Comparison of ENCODE assay signal across 8 cellular contexts in the genomic region with DNA sequence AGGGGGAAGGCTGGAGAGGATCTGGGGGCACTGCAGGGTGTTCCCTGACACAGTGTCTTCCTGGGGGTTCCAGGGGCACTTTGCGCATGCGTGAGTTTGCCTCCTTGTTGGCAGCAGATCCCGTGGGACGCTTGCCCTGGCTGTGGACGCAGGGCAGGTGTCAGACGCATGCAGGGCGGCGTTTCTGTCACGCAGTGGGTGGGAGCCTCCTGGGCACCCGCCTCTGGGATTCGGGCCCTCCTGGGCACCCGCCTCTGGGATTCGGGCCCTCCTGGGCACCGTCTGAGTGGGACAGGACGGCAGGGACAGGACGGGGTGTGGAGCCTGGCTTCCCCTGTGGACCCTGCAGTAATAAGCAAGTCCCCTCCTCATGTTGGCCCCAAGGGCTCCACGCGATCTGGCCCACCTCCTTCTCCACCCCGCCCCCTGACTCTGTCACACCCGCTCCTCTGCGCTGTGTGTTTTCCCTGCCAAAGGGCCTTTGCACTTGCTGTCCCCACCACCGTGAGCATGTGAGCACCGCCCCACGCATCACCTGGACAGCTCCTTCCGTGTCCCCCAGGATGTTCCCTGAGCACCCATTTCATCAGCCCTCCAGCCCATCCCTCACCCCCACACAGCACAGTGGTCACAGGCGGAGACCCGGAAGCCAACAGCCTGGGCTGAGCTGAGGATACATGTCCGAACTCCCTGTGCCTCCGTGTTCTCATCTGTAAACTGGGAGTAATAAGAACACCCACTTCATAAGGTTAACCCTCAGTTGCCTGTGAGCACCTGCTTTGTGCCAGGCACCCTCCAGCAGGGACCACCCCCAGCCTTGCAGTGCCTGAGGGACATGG. TPM values are rescaled to one million over a fixed set of nuclear protein-coding genes. Genes with fewer than 3 reads are reported as not detected.
DNase-seq lines count a peak whose midpoint lies in the region; ATAC-seq, FAIRE-seq and TF ChIP-seq lines count a peak whose summit lies in the region.

No MANE protein-coding gene starts in this region.

- H3K9ac ChIP-seq in H9 (ENCODE audit: extremely low read depth, insufficient read length, low read length) (no peak overlapping the region), astrocyte (ENCODE audit: low read length) (no peak overlapping the region), HepG2 (ENCODE audit: insufficient read depth, low read depth, low read length) (no peak overlapping the region)

- no peak overlapping the region for H2AK5ac ChIP-seq in H9 (ENCODE audit: insufficient read length, low read length)

- H3K27ac ChIP-seq in ACC112 (ENCODE audit: low read depth, low read length): 0 out of 2 replicates have a peak overlapping the region, but pooled peaks have one; percentile 23
- no peak overlapping the region for H3K27ac ChIP-seq in H9 (ENCODE audit: insufficient read length, low read depth, low read length)
- H3K27ac ChIP-seq in astrocyte (ENCODE audit: low read depth, low read length): no peak overlapping the region
- no peak overlapping the region for H3K27ac ChIP-seq in HepG2 (ENCODE audit: extremely low read length, insufficient read depth, low read length)

- no peaks in the 10 kb centered on the region for H3K79me1 ChIP-seq in H9 (ENCODE audit: insufficient read depth, low read depth, low read length, poor library complexity, severe bottlenecking)

- H3K4me3 ChIP-seq in ACC112 (ENCODE audit: low read depth, low read length) (peak overlapping the region; percentile 72), astrocyte (ENCODE audit: insufficient read depth, low read depth, low read length) (no peak overlapping the region), HepG2 (replicated peaks in 1 of 3; ENCODE audit: insufficient read depth in 1 of 3, low read depth in 2 of 3, low read length in 3 of 3) (0 out of 6 replicates have a peak overlapping the region, but pooled peaks of 1 of the 3 experiments have one; percentile 16)

- no TSS peak for BruUV-seq in HepG2 (replicated peaks; lab: Mats Ljungman, UMichigan)

- H4K20me1 ChIP-seq in H9 (ENCODE audit: control insufficient read depth, insufficient read depth, insufficient read length): peaks cover 3% of the 10 kb centered on the region
- H4K20me1 ChIP-seq in astrocyte (ENCODE audit: insufficient read depth, low read length): peaks cover 31% of the 10 kb centered on the region
- H4K20me1 ChIP-seq in HepG2 (ENCODE audit: insufficient read depth, low read length): no peaks in the 10 kb centered on the region

- H3K9me3 Mint-ChIP-seq in H9 (no peaks in the 10 kb centered on the region), astrocyte (ENCODE audit: unreplicated experiment) (no peaks in the 10 kb centered on the region)

- no peak overlapping the region for H2BK5ac ChIP-seq in H9 (ENCODE audit: insufficient read length, low read length)

- H3K56ac ChIP-seq in H9 (ENCODE audit: insufficient read length, low read depth, low read length): no peak overlapping the region

- no CpG with 5 or more reads among the region's 29 CpGs for WGBS in H9 (ENCODE audit: extremely low coverage, insufficient read length, low lambda C conversion rate)
- 46% methylated on average over 13 of the region's 29 CpGs for WGBS in HepG2 (ENCODE audit: low lambda C conversion rate)

- no peak overlapping the region for H3K4ac ChIP-seq in H9 (ENCODE audit: low read depth, low read length)

- no peak for ATAC-seq in HepG2
- no peak for ATAC-seq in GM18505 (IDR thresholded peaks at IDR 0.05; ENCODE audit: unreplicated experiment)
- no peak for ATAC-seq in GM21423 (IDR thresholded peaks at IDR 0.05; ENCODE audit: unreplicated experiment)
- no peak for ATAC-seq in HG03139 (IDR thresholded peaks at IDR 0.05; ENCODE audit: unreplicated experiment)
- ATAC-seq in GM21529 (IDR thresholded peaks at IDR 0.05; ENCODE audit: unreplicated experiment): no peak

- H4K91ac ChIP-seq in H9 (ENCODE audit: insufficient read length, low read depth, low read length): no peak overlapping the region

- TF ChIP-seq RAD21 in HepG2 (CRISPR knock-in tag; IDR thresholded peaks at IDR 0.05): no peak

- H3K36me3 ChIP-seq in ACC112 (ENCODE audit: insufficient read depth, low read length) (no peaks in the 10 kb centered on the region), astrocyte (ENCODE audit: insufficient read depth, low read length) (no peaks in the 10 kb centered on the region), HepG2 (replicated peaks in 1 of 2; ENCODE audit: control insufficient read depth in 1 of 2, insufficient read depth in 2 of 2, low read length in 2 of 2) (no peaks in the 10 kb centered on the region)

- TF ChIP-seq POLR2A in HepG2 (IDR thresholded peaks at IDR 0.05; ENCODE audit: insufficient read depth in 1 of 2, low read depth in 2 of 2, low read length in 2 of 2): no peak
- no peak for TF ChIP-seq POLR2A in GM18505 (IDR thresholded peaks at IDR 0.05; ENCODE audit: borderline replicate concordance, extremely low read depth, insufficient read depth, insufficient read length)

- H4K5ac ChIP-seq in H9 (ENCODE audit: insufficient read length, low read depth, low read length): no peak overlapping the region

- DNase-seq in H9 (no peak), astrocyte (ENCODE audit: low read depth) (no peak), HepG2 (ENCODE audit: low spot score) (no peak)

- peaks cover 21% of the 10 kb centered on the region for H3K23me2 ChIP-seq in H9 (ENCODE audit: insufficient read length, low read depth, low read length, poor library complexity, severe bottlenecking)

- H3K4me1 ChIP-seq in ACC112 (ENCODE audit: control insufficient read depth, insufficient read depth, low read length, unreplicated experiment): peaks cover 7% of the 10 kb centered on the region
- no peaks in the 10 kb centered on the region for H3K4me1 ChIP-seq in H9 (ENCODE audit: insufficient read depth, low read length)
- peaks cover 23% of the 10 kb centered on the region for H3K4me1 ChIP-seq in astrocyte (ENCODE audit: insufficient read depth, low read length)
- H3K4me1 ChIP-seq in HepG2 (ENCODE audit: insufficient read depth, low read length): peaks cover 52% of the 10 kb centered on the region

- H3T11ph ChIP-seq in H9 (ENCODE audit: low read length): no peak overlapping the region

- H3K27me3 ChIP-seq in ACC112 (ENCODE audit: insufficient read depth, low read length): 0 out of 2 replicates have a peak, but pooled peaks cover 5% of the 10 kb centered on the region
- no peaks in the 10 kb centered on the region; the same call in 1 of the 2 replicates for H3K27me3 ChIP-seq in H9 (ENCODE audit: insufficient read depth, low read length)
- no peaks in the 10 kb centered on the region for H3K27me3 ChIP-seq in astrocyte (ENCODE audit: insufficient read depth, low read length)
- H3K27me3 ChIP-seq in HepG2 (ENCODE audit: control insufficient read depth in 1 of 2, insufficient read depth in 2 of 2, low read length in 2 of 2): peaks cover 5 to 39% of the 10 kb centered on the region in 2 experiments; a peak in 4 of 5 replicates

- H3K36me3 Mint-ChIP-seq in H9 (ENCODE audit: insufficient read depth in 1 of 3, low read depth in 3 of 3) (peaks cover 0 to 2% (median 0%) of the 10 kb centered on the region in 3 experiments; a peak in 1 of 7 replicates), astrocyte (ENCODE audit: low read depth, unreplicated experiment) (no peaks in the 10 kb centered on the region)

- no peak overlapping the region for H2BK15ac ChIP-seq in H9 (ENCODE audit: low read depth, low read length)

- H3K79me2 ChIP-seq in ACC112 (ENCODE audit: control insufficient read depth, insufficient read depth, low read length, unreplicated experiment) (no peaks in the 10 kb centered on the region), H9 (ENCODE audit: insufficient read depth, low read length) (no peaks in the 10 kb centered on the region; the same call in 1 of the 2 replicates), astrocyte (ENCODE audit: insufficient read depth, low read length) (no peaks in the 10 kb centered on the region), HepG2 (ENCODE audit: insufficient read depth, low read length) (no peaks in the 10 kb centered on the region)

- FAIRE-seq in astrocyte (lab: Jason Lieb, UNC) (no peak), HepG2 (lab: Jason Lieb, UNC) (no peak)

- in situ Hi-C loops in HepG2 (cut with HindIII; ENCODE audit: extremely low pct_ligation_motif_present, low pct_unique_long_range_greater_than_20kb): loop anchor here (10.0 to 25.0 kb wide), 2 partner anchors 218 to 720 kb away; no protein-coding TSS in a partner anchor

- H3K4me2 ChIP-seq in H9 (ENCODE audit: insufficient read depth, insufficient read length, low read length) (no peak overlapping the region), astrocyte (ENCODE audit: low read length) (peak overlapping the region; percentile 48), HepG2 (ENCODE audit: low read depth, low read length) (no peak overlapping the region)

- H2AFZ ChIP-seq in ACC112 (ENCODE audit: low read length, unreplicated experiment): no peak overlapping the region
- H2AFZ ChIP-seq in H9 (ENCODE audit: low read length): no peak overlapping the region
- no peak overlapping the region for H2AFZ ChIP-seq in astrocyte (ENCODE audit: low read depth, low read length)
- no peak overlapping the region for H2AFZ ChIP-seq in HepG2 (ENCODE audit: low read length)

- CTCF ChIA-PET in HepG2 (lab: Yijun Ruan, JAX; ENCODE audit: low intra/inter-chr PET ratio, low total read pairs): no interaction called here

- no peak overlapping the region for H3K23ac ChIP-seq in H9 (ENCODE audit: insufficient read length, low read depth, low read length)

- intact Hi-C loops in HepG2 (cut with micrococcal nuclease; ENCODE audit: unreplicated experiment): loop anchor here (10.0 kb wide), 4 partner anchors 62 to 728 kb away; a partner anchor contains a TSS

- no peak overlapping the region for H2BK120ac ChIP-seq in H9 (ENCODE audit: low read depth, low read length, poor library complexity, severe bottlenecking)

- H4K8ac ChIP-seq in H9 (replicated peaks; ENCODE audit: insufficient read length, low read depth, low read length): no peak overlapping the region

- POLR2A ChIA-PET in HepG2 (lab: Yijun Ruan, JAX): no interaction called here

- no peak overlapping the region; the same call in 1 of the 2 replicates for H3K14ac ChIP-seq in H9 (ENCODE audit: insufficient read depth, low read length)

- no peak overlapping the region for H2BK12ac ChIP-seq in H9 (ENCODE audit: insufficient read length, low read depth, low read length)

- no peak overlapping the region for H2BK20ac ChIP-seq in H9 (ENCODE audit: low read depth, low read length, poor library complexity, severe bottlenecking)

- no peak overlapping the region for H3K18ac ChIP-seq in H9 (ENCODE audit: insufficient read length, low read depth, low read length)

- TF ChIP-seq CTCF in H9 (conservative IDR thresholded peaks at IDR 0.05): no peak
- no peak for TF ChIP-seq CTCF in astrocyte (IDR thresholded peaks at IDR 0.05; ENCODE audit: insufficient read depth, low read depth, low read length)
- TF ChIP-seq CTCF in HepG2 (CRISPR knock-in tag; IDR thresholded peaks at IDR 0.05): no peak

- H3K27ac Mint-ChIP-seq in H9 (peak overlapping the region in 2 of 3 experiments; percentile 44 to 87; a peak in 2 of 7 replicates), astrocyte (ENCODE audit: unreplicated experiment) (peak overlapping the region; percentile 66)

- TF ChIP-seq EP300 in HepG2 (IDR thresholded peaks at IDR 0.05; ENCODE audit: low read depth in 2 of 2, low read length in 2 of 2) (no peak), HepG2 (CRISPR knock-in tag; IDR thresholded peaks at IDR 0.05; ENCODE audit: borderline replicate concordance) (no peak)

- H3K4me1 Mint-ChIP-seq in H9 (peaks cover 2 to 22% of the 10 kb centered on the region in 2 experiments; a peak in 3 of 4 replicates), astrocyte (ENCODE audit: low read depth, unreplicated experiment) (no peaks in the 10 kb centered on the region)

- H3K4me3 Mint-ChIP-seq in H9: peak overlapping the region in 1 of 2 experiments; percentile 35; a peak in 3 of 5 replicates
- H3K4me3 Mint-ChIP-seq in astrocyte (ENCODE audit: unreplicated experiment): no peak overlapping the region

- H3K27me3 Mint-ChIP-seq in H9 (ENCODE audit: low read depth): peaks cover 30% of the 10 kb centered on the region
- peaks cover 4% of the 10 kb centered on the region for H3K27me3 Mint-ChIP-seq in astrocyte (ENCODE audit: low read depth, unreplicated experiment)

- H3K9me3 ChIP-seq in H9 (ENCODE audit: control insufficient read depth, low read depth, low read length) (no peaks in the 10 kb centered on the region), astrocyte (ENCODE audit: insufficient read depth, low read depth, low read length) (no peaks in the 10 kb centered on the region), HepG2 (ENCODE audit: low read length) (no peaks in the 10 kb centered on the region)

RNA-seq across cellular contexts. Expression of a gene that starts 4.4 kb away (rescaled TPM):
- total RNA-seq in H9 (2021) (14.8 and 16.0 TPM in 2 replicates), astrocyte (5.6 and 8.4 TPM in 2 replicates), HepG2 (2016; rRNA removed; fragmentation: Illumina TruSeq; extraction: Trizol) (0.38 and 0.80 TPM in 2 replicates)
- total RNA-seq in HepG2 (2016; cell fraction: cytosol; rRNA removed; fragmentation: Illumina TruSeq; extraction: Trizol; ENCODE audit: low read depth): 0.79 and 1.1 TPM in 2 replicates
- total RNA-seq in HepG2 (2016; cell fraction: insoluble cytoplasmic fraction; rRNA removed; fragmentation: Illumina TruSeq; extraction: Trizol): 0.36 and 0.78 TPM in 2 replicates
- total RNA-seq in HepG2 (2016; cell fraction: membrane; rRNA removed; fragmentation: Illumina TruSeq; extraction: Trizol): 1.2 and 1.4 TPM in 2 replicates
- 0.69 and 0.75 TPM in 2 replicates for total RNA-seq in HepG2 (2016; cell fraction: nucleus; rRNA removed; fragmentation: Illumina TruSeq; extraction: Trizol)
- polyA plus RNA-seq in HepG2 (2011; rRNA removed): 0.55 and 2.0 TPM in 2 replicates
- polyA plus RNA-seq in HepG2 (2011; cell fraction: cytosol; rRNA removed): 0.69 and 1.1 TPM in 2 replicates
- 3.2 and 5.2 TPM in 2 replicates for polyA plus RNA-seq in HepG2 (2011; cell fraction: nucleus; rRNA removed)
- polyA plus RNA-seq in HepG2 (2012): 0.24 and 0.57 TPM in 2 replicates
- 0.80 and 1.2 TPM in 2 replicates for polyA plus RNA-seq in HepG2 (2016; cell fraction: cytosol; fragmentation: Illumina TruSeq; extraction: Trizol; ENCODE audit: low read depth)
- 0.53 and 1.4 TPM in 2 replicates for polyA plus RNA-seq in HepG2 (2016; cell fraction: insoluble cytoplasmic fraction; fragmentation: Illumina TruSeq; extraction: Trizol; ENCODE audit: low read depth)
- polyA plus RNA-seq in HepG2 (2016; cell fraction: membrane; fragmentation: Illumina TruSeq; extraction: Trizol; ENCODE audit: low read depth): 1.5 and 2.6 TPM in 2 replicates
- polyA plus RNA-seq in HepG2 (2016; cell fraction: nucleus; fragmentation: Illumina TruSeq; extraction: Trizol; ENCODE audit: insufficient read depth, low read depth): 2.1 and 2.8 TPM in 2 replicates
- polyA minus RNA-seq in HepG2 (2011; rRNA and poly(A)+ RNA removed; ENCODE audit: low replicate concordance): 0.70 and 1.1 TPM in 2 replicates
- polyA minus RNA-seq in HepG2 (2011; cell fraction: cytosol; rRNA and poly(A)+ RNA removed): 1.5 TPM in 1 of 2 replicates, not detected in the other
- 1.4 and 2.6 TPM in 2 replicates for polyA minus RNA-seq in HepG2 (2011; cell fraction: nucleus; rRNA and poly(A)+ RNA removed)
